Comparison of ENCODE assay signal across 19 cellular contexts in genomic region chr9:132147331-132147730, GRCh38. TPM values are rescaled to one million over a fixed set of nuclear protein-coding genes. Genes with fewer than 3 reads are reported as not detected.
DNase-seq lines count a peak whose midpoint lies in the region; ATAC-seq and TF ChIP-seq lines count a peak whose summit lies in the region.
"Had no signal": no experiment of that assay in that cellular context is flagged by ENCODE, and none has a peak within 500 bp of the region (broad histone marks: within the 10 kb centered on the region; RNA-seq: fewer than 3 reads in every experiment).

No MANE protein-coding gene starts in this region.

- H3K27ac ChIP-seq in CD8-positive, alpha-beta T cell (ENCODE audit: low read depth, low read length) = no peak overlapping the region

- peaks cover 11% of the 10 kb centered on the region for H3K4me1 Mint-ChIP-seq in activated CD4-positive, alpha-beta T cell treated with anti-CD3 and anti-CD28 coated beads, Interleukin-2, amount 10 ng/mL, durations not matched to agents 7 days and 5 days
- peaks cover 30% of the 10 kb centered on the region for H3K4me1 Mint-ChIP-seq in activated CD4-positive, alpha-beta memory T cell treated with anti-CD3 and anti-CD28 coated beads, Interleukin-2, amount 10 ng/mL, durations not matched to agents 7 days and 5 days
- peaks cover 24 to 41% of the 10 kb centered on the region in 2 donors for H3K4me1 Mint-ChIP-seq in natural killer cell treated with Interleukin-12 subunit alpha and Interleukin-12 subunit beta and Interleukin-15 and Interleukin-18, amount 100 ng/mL, for 72 hours (ENCODE audit: low read depth in 2 of 2)
- no peaks in the 10 kb centered on the region for H3K4me1 Mint-ChIP-seq in CD8-positive, alpha-beta T cell (ENCODE audit: low read depth)
- H3K4me1 Mint-ChIP-seq: B cell had no signal

- no peak overlapping the region for H3K27ac Mint-ChIP-seq in activated CD4-positive, alpha-beta T cell treated with anti-CD3 and anti-CD28 coated beads, Interleukin-2, amount 10 ng/mL, durations not matched to agents 7 days and 5 days
- no peak overlapping the region for H3K27ac Mint-ChIP-seq in activated CD4-positive, alpha-beta memory T cell treated with anti-CD3 and anti-CD28 coated beads, Interleukin-2, amount 10 ng/mL, durations not matched to agents 7 days and 5 days
- peak overlapping the region in 1 of 2 donors; percentile 31 for H3K27ac Mint-ChIP-seq in natural killer cell treated with Interleukin-12 subunit alpha and Interleukin-12 subunit beta and Interleukin-15 and Interleukin-18, amount 100 ng/mL, for 72 hours
- no peak overlapping the region for H3K27ac Mint-ChIP-seq in CD8-positive, alpha-beta T cell
- H3K27ac Mint-ChIP-seq: B cell; CD4-positive, alpha-beta T cell had no signal

- TF ChIP-seq CTCF in CD8-positive, alpha-beta T cell (IDR thresholded peaks at IDR 0.05) = no peak

- H3K36me3 Mint-ChIP-seq in activated CD4-positive, alpha-beta T cell treated with anti-CD3 and anti-CD28 coated beads, Interleukin-2, amount 10 ng/mL, durations not matched to agents 7 days and 5 days (ENCODE audit: low read depth) = no peaks in the 10 kb centered on the region
- H3K36me3 Mint-ChIP-seq in activated CD4-positive, alpha-beta memory T cell treated with anti-CD3 and anti-CD28 coated beads, Interleukin-2, amount 10 ng/mL, durations not matched to agents 7 days and 5 days (ENCODE audit: low read depth) = no peaks in the 10 kb centered on the region
- H3K36me3 Mint-ChIP-seq in natural killer cell treated with Interleukin-12 subunit alpha and Interleukin-12 subunit beta and Interleukin-15 and Interleukin-18, amount 100 ng/mL, for 72 hours = no peaks in the 10 kb centered on the region
- no peaks in the 10 kb centered on the region for H3K36me3 Mint-ChIP-seq in CD8-positive, alpha-beta T cell

- H3K27me3 ChIP-seq in CD8-positive, alpha-beta T cell (ENCODE audit: insufficient read depth, low read length) = no peaks in the 10 kb centered on the region

- POLR2A ChIA-PET in activated CD4-positive, alpha-beta T cell treated with anti-CD3 and anti-CD28 coated beads, Interleukin-2, amount 10 ng/mL, durations not matched to agents 7 days and 5 days (lab: Charles Lee) = no interaction called here
- POLR2A ChIA-PET in activated CD4-positive, alpha-beta memory T cell treated with anti-CD3 and anti-CD28 coated beads, Interleukin-2, amount 10 ng/mL, durations not matched to agents 7 days and 5 days (lab: Charles Lee) = no interaction called here
- POLR2A ChIA-PET in CD8-positive, alpha-beta T cell (lab: Charles Lee) = no interaction called here

- H3K4me3 Mint-ChIP-seq in activated CD4-positive, alpha-beta T cell treated with anti-CD3 and anti-CD28 coated beads, Interleukin-2, amount 10 ng/mL, durations not matched to agents 7 days and 5 days = no peak overlapping the region
- no peak overlapping the region for H3K4me3 Mint-ChIP-seq in activated CD4-positive, alpha-beta memory T cell treated with anti-CD3 and anti-CD28 coated beads, Interleukin-2, amount 10 ng/mL, durations not matched to agents 7 days and 5 days
- peak overlapping the region; percentile 56 for H3K4me3 Mint-ChIP-seq in natural killer cell treated with Interleukin-12 subunit alpha and Interleukin-12 subunit beta and Interleukin-15 and Interleukin-18, amount 100 ng/mL, for 72 hours
- H3K4me3 Mint-ChIP-seq in CD8-positive, alpha-beta T cell = no peak overlapping the region
- H3K4me3 Mint-ChIP-seq: B cell; CD4-positive, alpha-beta T cell had no signal

- H3K27me3 Mint-ChIP-seq in activated CD4-positive, alpha-beta T cell treated with anti-CD3 and anti-CD28 coated beads, Interleukin-2, amount 10 ng/mL, durations not matched to agents 7 days and 5 days = peaks cover 23% of the 10 kb centered on the region
- peaks cover 33% of the 10 kb centered on the region for H3K27me3 Mint-ChIP-seq in activated CD4-positive, alpha-beta memory T cell treated with anti-CD3 and anti-CD28 coated beads, Interleukin-2, amount 10 ng/mL, durations not matched to agents 7 days and 5 days
- H3K27me3 Mint-ChIP-seq in natural killer cell treated with Interleukin-12 subunit alpha and Interleukin-12 subunit beta and Interleukin-15 and Interleukin-18, amount 100 ng/mL, for 72 hours = peaks cover 19 to 25% of the 10 kb centered on the region in 2 donors
- peaks cover 62% of the 10 kb centered on the region for H3K27me3 Mint-ChIP-seq in CD8-positive, alpha-beta T cell (ENCODE audit: low read depth)

- no peaks in the 10 kb centered on the region for H3K4me1 ChIP-seq in CD8-positive, alpha-beta T cell (ENCODE audit: insufficient read depth, low read length)

- no peaks in the 10 kb centered on the region for H3K9me3 Mint-ChIP-seq in activated CD4-positive, alpha-beta T cell treated with anti-CD3 and anti-CD28 coated beads, Interleukin-2, amount 10 ng/mL, durations not matched to agents 7 days and 5 days
- H3K9me3 Mint-ChIP-seq in activated CD4-positive, alpha-beta memory T cell treated with anti-CD3 and anti-CD28 coated beads, Interleukin-2, amount 10 ng/mL, durations not matched to agents 7 days and 5 days = no peaks in the 10 kb centered on the region
- H3K9me3 Mint-ChIP-seq in natural killer cell treated with Interleukin-12 subunit alpha and Interleukin-12 subunit beta and Interleukin-15 and Interleukin-18, amount 100 ng/mL, for 72 hours = no peaks in the 10 kb centered on the region
- H3K9me3 Mint-ChIP-seq in CD8-positive, alpha-beta T cell = no peaks in the 10 kb centered on the region
- H3K9me3 Mint-ChIP-seq: CD4-positive, alpha-beta T cell had no signal

- peak; percentile 20 for DNase-seq in activated CD4-positive, alpha-beta T cell treated with anti-CD3 and anti-CD28 coated beads, Interleukin-2, amount 10 ng/mL, durations not matched to agents 7 days and 5 days
- DNase-seq in activated CD4-positive, alpha-beta T cell treated with anti-CD3 and anti-CD28 coated beads for 1 hour = no peak
- DNase-seq in MV-4-11 (lab: John Stamatoyannopoulos, UW) (peak; percentile 57), midbrain (lab: John Stamatoyannopoulos, UW) (no peak)
- peak; percentile 33 for DNase-seq in activated CD4-positive, alpha-beta memory T cell treated with anti-CD3 and anti-CD28 coated beads, Interleukin-2, amount 10 ng/mL, durations not matched to agents 7 days and 5 days
- no peak for DNase-seq in natural killer cell treated with Interleukin-12 subunit alpha and Interleukin-12 subunit beta and Interleukin-15 and Interleukin-18, amount 100 ng/mL, for 72 hours (ENCODE audit: low spot score)
- DNase-seq in CD8-positive, alpha-beta T cell = no peak
- DNase-seq: CD4-positive, alpha-beta T cell; DMS153; GDM1; MM.1S; NCI-H1105; NCI-H2081; NCI-H2171 treated with DMSO at 0.1 percent for 48 hours; NCI-H446 treated with DMSO at 0.1 percent for 48 hours; PC-3; RPMI8226; SHP77 treated with DMSO at 0.1 percent for 48 hours had no signal

- H3K36me3 ChIP-seq in CD8-positive, alpha-beta T cell (ENCODE audit: insufficient read depth, low read length) = no peaks in the 10 kb centered on the region

- CTCF ChIA-PET in activated CD4-positive, alpha-beta T cell treated with anti-CD3 and anti-CD28 coated beads, Interleukin-2, amount 10 ng/mL, durations not matched to agents 7 days and 5 days (lab: Charles Lee) = no interaction called here
- CTCF ChIA-PET in activated CD4-positive, alpha-beta memory T cell treated with anti-CD3 and anti-CD28 coated beads, Interleukin-2, amount 10 ng/mL, durations not matched to agents 7 days and 5 days (lab: Charles Lee) = interaction anchor here (1.2 kb wide), 1 partner anchor 23 kb away, joined by 5 read pairs; no protein-coding TSS in a partner anchor
- CTCF ChIA-PET in CD8-positive, alpha-beta T cell (lab: Charles Lee) = no interaction called here

- H3K9me3 ChIP-seq in CD8-positive, alpha-beta T cell (ENCODE audit: low read length) = no peaks in the 10 kb centered on the region

- H3K4me3 ChIP-seq in CD8-positive, alpha-beta T cell (ENCODE audit: low read depth, low read length) = no peak overlapping the region

- intact Hi-C loops in CD8-positive, alpha-beta T cell (cut with DNase I, micrococcal nuclease) = no loop called here

- peak; percentile 70 to 79 for ATAC-seq in natural killer cell treated with Interleukin-12 subunit alpha and Interleukin-12 subunit beta and Interleukin-15 and Interleukin-18, amount 100 ng/mL, for 72 hours
- ATAC-seq in CD8-positive, alpha-beta T cell = no peak
- ATAC-seq: PC-3 had no signal

RNA-seq across cellular contexts. Expression of gene NTNG2, which starts 14.5 kb away (rescaled TPM):
- 1 to 10 TPM; 5.4 to 6.6 TPM for total RNA-seq in activated CD4-positive, alpha-beta T cell treated with anti-CD3 and anti-CD28 coated beads, Interleukin-2, amount 10 ng/mL, durations not matched to agents 7 days and 5 days
- total RNA-seq in activated CD4-positive, alpha-beta memory T cell treated with anti-CD3 and anti-CD28 coated beads, Interleukin-2, amount 10 ng/mL, durations not matched to agents 7 days and 5 days = 1 to 10 TPM; 5.9 to 7.3 TPM
- 10 to 100 TPM in 1 of 2 donors, 1 to 10 TPM in 1; 8.3 to 11.5 TPM for total RNA-seq in natural killer cell treated with Interleukin-12 subunit alpha and Interleukin-12 subunit beta and Interleukin-15 and Interleukin-18, amount 100 ng/mL, for 72 hours
- 1 to 10 TPM; 5.8 TPM for total RNA-seq in CD8-positive, alpha-beta T cell

Comparison
In these comparisons a context has a peak if more than half of its experiments do, and no peak if none do; other contexts are left out.
1. DNase-seq: peak in activated CD4-positive, alpha-beta T cell treated with anti-CD3 and anti-CD28 coated beads, Interleukin-2, amount 10 ng/mL, durations not matched to agents 7 days and 5 days (single experiment), MV-4-11 (single experiment) and activated CD4-positive, alpha-beta memory T cell treated with anti-CD3 and anti-CD28 coated beads, Interleukin-2, amount 10 ng/mL, durations not matched to agents 7 days and 5 days (single experiment); none in activated CD4-positive, alpha-beta T cell treated with anti-CD3 and anti-CD28 coated beads for 1 hour (single experiment), natural killer cell treated with Interleukin-12 subunit alpha and Interleukin-12 subunit beta and Interleukin-15 and Interleukin-18, amount 100 ng/mL, for 72 hours (single experiment), CD8-positive, alpha-beta T cell (0 of 7) and midbrain (single experiment).